ENCODE assay signal across 9 cellular contexts in genomic region chr6:44869321-44869897, GRCh38.
A peak's percentile ranks its signal among the peaks of the same experiment; 100 is the strongest.
DNase-seq lines count a peak whose midpoint lies in the region; ATAC-seq and TF ChIP-seq lines count a peak whose summit lies in the region.
"Had no signal": no experiment of that assay in that cellular context is flagged by ENCODE, and none has a peak within 500 bp of the region (broad histone marks: within the 10 kb centered on the region; RNA-seq: fewer than 3 reads in every experiment).

No MANE protein-coding gene starts in this region.

- H3K36me3 ChIP-seq in right atrium auricular region, result no peaks in the 10 kb centered on the region
- H3K36me3 ChIP-seq in colonic mucosa, result no peaks in the 10 kb centered on the region

- no peak overlapping the region for H3K27ac Mint-ChIP-seq in mesothelial cell of epicardium

- peaks cover 14% of the 10 kb centered on the region for H3K9me3 Mint-ChIP-seq in mesothelial cell of epicardium

- H3K36me3 Mint-ChIP-seq in mesothelial cell of epicardium, result peaks cover 6% of the 10 kb centered on the region

- ATAC-seq in GM18858 (IDR thresholded peaks at IDR 0.05; ENCODE audit: unreplicated experiment) (peak; percentile 64), GM21381 (IDR thresholded peaks at IDR 0.05; ENCODE audit: unreplicated experiment) (peak; percentile 76), HG03108 (IDR thresholded peaks at IDR 0.05; ENCODE audit: unreplicated experiment) (peak; percentile 76)

- H3K4me3 Mint-ChIP-seq in mesothelial cell of epicardium, result no peak overlapping the region

- H3K9me3 ChIP-seq in right atrium auricular region (peaks cover 0 to 11% of the 10 kb centered on the region in 2 donors), colonic mucosa (no peaks in the 10 kb centered on the region)

- peak; percentile 23 for DNase-seq in choroid plexus epithelial cell (ENCODE audit: low read depth)
- DNase-seq in coronary artery (ENCODE audit: low spot score), result no peak
- no peak for DNase-seq in mesothelial cell of epicardium (ENCODE audit: low spot score in 2 of 2, unreplicated experiment in 2 of 2)
- no peak for DNase-seq in right atrium auricular region (ENCODE audit: low spot score)
- no peak for DNase-seq in colonic mucosa
- DNase-seq: NCI-H187 treated with DMSO at 0.1 percent for 48 hours had no signal

- no peak for TF ChIP-seq CTCF in choroid plexus epithelial cell (conservative IDR thresholded peaks at IDR 0.05; ENCODE audit: low read depth, low read length)
- TF ChIP-seq CTCF in coronary artery (IDR thresholded peaks at IDR 0.05), result no peak
- TF ChIP-seq CTCF in mesothelial cell of epicardium (IDR thresholded peaks at IDR 0.05; ENCODE audit: unreplicated experiment), result no peak
- TF ChIP-seq CTCF in right atrium auricular region (IDR thresholded peaks at IDR 0.05), result no peak
- no peak for TF ChIP-seq CTCF in colonic mucosa (IDR thresholded peaks at IDR 0.05)

- H3K4me1 Mint-ChIP-seq in mesothelial cell of epicardium, result no peaks in the 10 kb centered on the region

- no peak overlapping the region for H3K27ac ChIP-seq in coronary artery
- H3K27ac ChIP-seq in right atrium auricular region, result no peak overlapping the region
- no peak overlapping the region for H3K27ac ChIP-seq in colonic mucosa

- H3K4me1 ChIP-seq in right atrium auricular region (no peaks in the 10 kb centered on the region), colonic mucosa (no peaks in the 10 kb centered on the region)

- intact Hi-C loops in colonic mucosa (cut with DNase I), result no loop called here

- H3K9ac ChIP-seq in colonic mucosa (ENCODE audit: low read depth in 2 of 2, low read length in 2 of 2), result no peak overlapping the region

- H3K4me3 ChIP-seq in choroid plexus epithelial cell (ENCODE audit: low read depth, low read length), result no peak overlapping the region
- no peak overlapping the region for H3K4me3 ChIP-seq in coronary artery
- no peak overlapping the region for H3K4me3 ChIP-seq in right atrium auricular region
- no peak overlapping the region for H3K4me3 ChIP-seq in colonic mucosa

- H3K27me3 Mint-ChIP-seq in mesothelial cell of epicardium (ENCODE audit: low read depth), result no peaks in the 10 kb centered on the region

- H3K27me3 ChIP-seq in right atrium auricular region (no peaks in the 10 kb centered on the region), colonic mucosa (no peaks in the 10 kb centered on the region)
